ENCODE assay signal across 10 cellular contexts in the genomic region with DNA sequence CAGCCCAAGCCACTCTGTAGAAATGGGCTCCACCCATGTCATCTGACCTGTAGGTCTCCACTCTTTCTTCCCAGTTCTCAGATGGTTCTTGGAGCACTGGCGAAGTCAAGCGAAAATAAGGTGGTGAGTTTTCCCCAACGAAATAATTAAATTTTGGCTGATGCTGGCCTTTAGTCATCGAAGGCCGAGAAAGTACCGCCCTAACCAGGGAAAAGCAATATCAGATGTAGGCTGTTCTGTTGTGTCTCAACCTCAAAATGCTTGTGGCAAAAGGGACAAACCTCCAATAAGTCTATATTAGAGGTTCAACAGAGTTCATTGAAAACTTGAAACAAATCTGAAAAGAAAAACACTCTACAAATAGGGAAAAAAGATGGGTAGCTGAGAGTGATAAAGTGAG. TPM values are rescaled to one million over a fixed set of nuclear protein-coding genes. Genes with fewer than 3 reads are reported as not detected.
DNase-seq lines count a peak whose midpoint lies in the region; ATAC-seq and TF ChIP-seq lines count a peak whose summit lies in the region.
"Had no signal": no experiment of that assay in that cellular context is flagged by ENCODE, and none has a peak within 500 bp of the region (broad histone marks: within the 10 kb centered on the region; RNA-seq: fewer than 3 reads in every experiment).

No MANE protein-coding gene starts in this region.

- no peak for TF ChIP-seq CTCF in ascending aorta (IDR thresholded peaks at IDR 0.05)
- no peak for TF ChIP-seq CTCF in mucosa of descending colon (IDR thresholded peaks at IDR 0.05)

- H3K4me3 ChIP-seq in ascending aorta = no peak overlapping the region
- H3K4me3 ChIP-seq in mucosa of descending colon = no peak overlapping the region
- H3K4me3 ChIP-seq in aorta (ENCODE audit: low read length in 2 of 2) = no peak overlapping the region

- peak; percentile 13 for DNase-seq in AG20443 (ENCODE audit: low spot score)
- no peak for DNase-seq in ascending aorta (ENCODE audit: low spot score in 2 of 2)
- DNase-seq in mucosa of descending colon = no peak
- no peak for DNase-seq in aorta
- DNase-seq in NCI-H2171 (lab: John Stamatoyannopoulos, UW) = no peak
- DNase-seq: activated CD8-positive, alpha-beta memory T cell treated with anti-CD3 and anti-CD28 coated beads for 24 hours; NCI-H1105 had no signal

- intact Hi-C loops in ascending aorta (cut with DNase I) (no loop called here), mucosa of descending colon (cut with DNase I, micrococcal nuclease) (no loop called here), aorta (cut with DNase I) (loop anchor here (5.0 kb wide), 2 partner anchors 155 to 1005 kb away; no protein-coding TSS in a partner anchor)

- H3K36me3 ChIP-seq in ascending aorta (no peaks in the 10 kb centered on the region), mucosa of descending colon (ENCODE audit: low read depth) (no peaks in the 10 kb centered on the region), aorta (ENCODE audit: control insufficient read depth in 1 of 2, insufficient read depth in 2 of 2, low read length in 1 of 2) (no peaks in the 10 kb centered on the region)

- WGBS in aorta, 2 donors = 46 to 54% methylated on average over 6 of the region's 6 CpGs

- H3K9me3 ChIP-seq in ascending aorta (no peaks in the 10 kb centered on the region), mucosa of descending colon (no peaks in the 10 kb centered on the region), aorta (ENCODE audit: control insufficient read depth, low read length) (no peaks in the 10 kb centered on the region)

- H3K4me1 ChIP-seq in ascending aorta (peaks cover 4 to 13% of the 10 kb centered on the region in 2 donors), mucosa of descending colon (ENCODE audit: low read depth) (no peaks in the 10 kb centered on the region), aorta (ENCODE audit: control insufficient read depth in 1 of 2, insufficient read depth in 2 of 2, low read length in 2 of 2) (no peaks in the 10 kb centered on the region)

- H3K27ac ChIP-seq in ascending aorta (peak overlapping the region; percentile 27 to 73), aorta (ENCODE audit: low read depth in 1 of 2, low read length in 2 of 2) (no peak overlapping the region)

- H3K27me3 ChIP-seq in ascending aorta = no peaks in the 10 kb centered on the region
- H3K27me3 ChIP-seq in aorta (ENCODE audit: control insufficient read depth in 1 of 2, insufficient read depth in 2 of 2, low read length in 1 of 2) = no peaks in the 10 kb centered on the region

- ATAC-seq in GM19395 (IDR thresholded peaks at IDR 0.05; ENCODE audit: unreplicated experiment) (peak; percentile 6), HG03025 (IDR thresholded peaks at IDR 0.05; ENCODE audit: low FRiP score, unreplicated experiment) (peak; percentile 12), mucosa of descending colon (no peak), aorta (ENCODE audit: low FRiP score) (no peak), GM19467 (IDR thresholded peaks at IDR 0.05; ENCODE audit: unreplicated experiment) (no peak)

RNA-seq across cellular contexts. Expression of gene BCAT1, which starts 48.6 kb away (rescaled TPM):
- total RNA-seq in ascending aorta (16.5 TPM), mucosa of descending colon (10 to 100 TPM in 2 of 3 donors, 1 to 10 TPM in 1; 5.3 to 19.7 (median 11.1) TPM), aorta (10 to 100 TPM; 27.7 to 47.3 TPM)
- polyA plus RNA-seq in aorta = 10 to 100 TPM in 1 of 2 donors, 1 to 10 TPM in 1; 3.8 to 15.9 TPM

Comparison
In these comparisons a context has a peak if more than half of its experiments do, and no peak if none do; other contexts are left out.
1. ATAC-seq: peak in GM19395 (single experiment) and HG03025 (single experiment); none in mucosa of descending colon (single experiment), aorta (single experiment) and GM19467 (single experiment).
2. H3K27ac ChIP-seq: peak in ascending aorta (2 of 2); none in aorta (0 of 2).
3. intact Hi-C loops: an anchor here in aorta (5.0 kb wide); none called in ascending aorta and mucosa of descending colon.